ENCODE assay signal across 1 cellular context in the genomic region with DNA sequence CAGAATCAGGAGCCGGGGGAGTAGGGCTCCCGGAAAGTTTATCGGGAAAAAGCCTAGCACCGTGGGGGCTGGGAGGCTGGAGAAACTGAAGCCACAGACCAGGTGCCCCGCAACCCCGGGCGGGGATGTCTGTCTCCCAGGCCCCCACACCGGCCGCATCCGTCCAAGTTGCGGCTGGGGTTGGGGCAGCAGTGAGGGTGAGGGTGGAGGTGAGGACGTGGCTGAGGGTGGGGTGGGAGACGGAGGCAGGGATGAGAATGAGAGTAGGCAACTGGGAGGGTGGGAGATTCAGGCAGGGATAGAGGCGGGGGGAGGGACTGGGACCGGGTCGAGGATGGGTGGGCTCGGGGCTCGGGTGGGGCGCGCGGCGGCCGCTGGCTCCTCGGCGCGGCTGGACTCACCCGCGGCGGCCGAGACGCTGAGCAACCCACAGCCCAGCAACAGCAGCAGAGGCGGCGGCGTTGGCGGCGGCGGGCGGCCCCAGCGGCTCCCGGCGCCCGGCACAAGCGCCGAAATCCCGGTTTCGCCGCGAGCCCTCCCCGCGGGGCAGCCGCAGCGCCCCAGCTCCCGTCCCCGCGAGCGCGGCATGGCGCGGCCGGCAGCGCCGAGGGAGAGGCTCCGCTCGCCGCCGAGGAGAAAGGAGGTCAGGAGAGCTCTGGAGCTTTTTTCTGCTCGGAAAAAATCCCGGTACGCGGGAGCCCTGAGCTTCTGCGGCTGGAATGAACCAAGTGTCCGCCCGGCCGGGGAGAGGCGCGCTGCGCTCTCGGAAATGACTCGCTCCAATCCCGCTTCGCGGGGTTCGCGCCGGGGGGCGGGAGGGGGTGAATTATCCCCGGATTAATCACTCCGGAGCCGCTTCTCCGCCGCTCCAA.
TF ChIP-seq lines count a peak whose summit lies in the region.

CSMD2 (minus strand) TSS at position 721 of the 872 bp plus-strand sequence; CDS start at position 588, 133 bp downstream.

TF ChIP-seq in GM12878, 131 proteins besides CTCF, POLR2A, EP300 and RAD21 (continued from another document):
- peak; percentile 62 for TF ChIP-seq SUZ12 (IDR thresholded peaks at IDR 0.05; ENCODE audit: unreplicated experiment)
